Comparison of ENCODE assay signal across 14 cellular contexts in genomic region chr2:99725810-99726209, GRCh38.
DNase-seq lines count a peak whose midpoint lies in the region; ATAC-seq and TF ChIP-seq lines count a peak whose summit lies in the region.
"Had no signal": no experiment of that assay in that cellular context is flagged by ENCODE, and none has a peak within 500 bp of the region (broad histone marks: within the 10 kb centered on the region; RNA-seq: fewer than 3 reads in every experiment).

No MANE protein-coding gene starts in this region.

- H3K4me3 ChIP-seq in Loucy (ENCODE audit: low read length, poor library complexity, severe bottlenecking) (no peak overlapping the region), neutrophil (ENCODE audit: low read depth in 1 of 2, low read length in 1 of 2) (no peak overlapping the region), WERI-Rb-1 (ENCODE audit: low read depth, low read length) (no peak overlapping the region)

- no peaks in the 10 kb centered on the region for H4K20me1 ChIP-seq in Loucy (ENCODE audit: insufficient read depth, low read length, poor library complexity, severe bottlenecking)

- no peaks in the 10 kb centered on the region for H3K36me3 Mint-ChIP-seq in T-helper 2 cell treated with Interferon-gamma antibody and Interleukin-4, amounts not matched to agents 5 μg/mL and 100 μg/mL, for 36 hours (ENCODE audit: low read depth)

- no peak overlapping the region for H3K9ac ChIP-seq in Loucy (ENCODE audit: low read depth, low read length, poor library complexity, severe bottlenecking)

- ATAC-seq in GM21717 (IDR thresholded peaks at IDR 0.05; ENCODE audit: unreplicated experiment) = no peak
- ATAC-seq: left lobe of liver, Right ventricle myocardium inferior had no signal

- H3K36me3 ChIP-seq in Loucy (ENCODE audit: insufficient read depth, low read length) = no peaks in the 10 kb centered on the region
- H3K36me3 ChIP-seq in neutrophil = no peaks in the 10 kb centered on the region
- H3K36me3 ChIP-seq in WERI-Rb-1 = no peaks in the 10 kb centered on the region

- H3F3A ChIP-seq in Loucy (ENCODE audit: low read depth) = no peaks in the 10 kb centered on the region

- H3K9me3 Mint-ChIP-seq in T-helper 2 cell treated with Interferon-gamma antibody and Interleukin-4, amounts not matched to agents 5 μg/mL and 100 μg/mL, for 36 hours = no peaks in the 10 kb centered on the region

- no peaks in the 10 kb centered on the region for H3K9me2 ChIP-seq in Loucy (replicated peaks; ENCODE audit: low read depth, low read length)

- no peak overlapping the region for H3K4me3 Mint-ChIP-seq in T-helper 2 cell treated with Interferon-gamma antibody and Interleukin-4, amounts not matched to agents 5 μg/mL and 100 μg/mL, for 36 hours
- H3K4me3 Mint-ChIP-seq: central memory CD8-positive, alpha-beta T cell; stimulated activated naive CD8-positive, alpha-beta T cell treated with anti-CD3 and anti-CD28 coated beads, Interleukin-15, Interleukin-2, amounts not matched to agents 100 ng/mL and 50 ng/mL, for 24 hours had no signal

- H3K27ac ChIP-seq in neutrophil (no peak overlapping the region), WERI-Rb-1 (no peak overlapping the region)

- H3K9me3 ChIP-seq in Loucy (ENCODE audit: insufficient read depth, low read depth, low read length) (peaks cover 10% of the 10 kb centered on the region; the same call in 1 of the 2 replicates), neutrophil (no peaks in the 10 kb centered on the region), WERI-Rb-1 (ENCODE audit: severe bottlenecking) (no peaks in the 10 kb centered on the region)

- H3K27ac Mint-ChIP-seq in T-helper 2 cell treated with Interferon-gamma antibody and Interleukin-4, amounts not matched to agents 5 μg/mL and 100 μg/mL, for 36 hours = no peak overlapping the region
- H3K27ac Mint-ChIP-seq: stimulated activated naive CD8-positive, alpha-beta T cell treated with anti-CD3 and anti-CD28 coated beads, Interleukin-15, Interleukin-2, amounts not matched to agents 100 ng/mL and 50 ng/mL, for 24 hours had no signal

- no peak overlapping the region for H3K4me2 ChIP-seq in Loucy (ENCODE audit: low read depth, low read length, poor library complexity, severe bottlenecking)

- no peaks in the 10 kb centered on the region for H3K4me1 Mint-ChIP-seq in T-helper 2 cell treated with Interferon-gamma antibody and Interleukin-4, amounts not matched to agents 5 μg/mL and 100 μg/mL, for 36 hours (ENCODE audit: low read depth)
- H3K4me1 Mint-ChIP-seq: central memory CD8-positive, alpha-beta T cell had no signal

- no peaks in the 10 kb centered on the region for H3K27me3 ChIP-seq in Loucy (ENCODE audit: insufficient read depth, low read length, poor library complexity, severe bottlenecking)
- no peaks in the 10 kb centered on the region for H3K27me3 ChIP-seq in neutrophil
- H3K27me3 ChIP-seq in WERI-Rb-1 (ENCODE audit: insufficient read depth, low read depth, severe bottlenecking) = no peaks in the 10 kb centered on the region

- DNase-seq in DMS114 treated with DMSO at 0.1 percent for 48 hours (lab: John Stamatoyannopoulos, UW; ENCODE audit: unreplicated experiment) (peak; percentile 18), dedifferentiated amniotic fluid mesenchymal stem cell (ENCODE audit: extremely low spot score) (peak; percentile 31), WERI-Rb-1 (no peak), NCI-H526 treated with DMSO at 0.1 percent for 48 hours (lab: John Stamatoyannopoulos, UW) (no peak)
- DNase-seq in T-helper 2 cell treated with Interferon-gamma antibody and Interleukin-4, amounts not matched to agents 5 μg/mL and 100 μg/mL, for 36 hours (ENCODE audit: low spot score) = no peak
- DNase-seq: NCI-H226; stimulated activated CD4-positive, alpha-beta T cell treated with anti-CD3 and anti-CD28 coated beads, Interleukin-4, amount 100 ng/mL, for 1 hour had no signal

- no peaks in the 10 kb centered on the region for H3K79me2 ChIP-seq in Loucy (ENCODE audit: insufficient read depth, low read length)

- no peaks in the 10 kb centered on the region for H3K27me3 Mint-ChIP-seq in T-helper 2 cell treated with Interferon-gamma antibody and Interleukin-4, amounts not matched to agents 5 μg/mL and 100 μg/mL, for 36 hours (ENCODE audit: low read depth)
- H3K27me3 Mint-ChIP-seq: stimulated activated naive CD8-positive, alpha-beta T cell treated with anti-CD3 and anti-CD28 coated beads, Interleukin-15, Interleukin-2, amounts not matched to agents 100 ng/mL and 50 ng/mL, for 24 hours had no signal

- H2AFZ ChIP-seq in Loucy (ENCODE audit: low read length) = no peak overlapping the region

- TF ChIP-seq CTCF in Loucy (conservative IDR thresholded peaks at IDR 0.05; ENCODE audit: low read length) = peak; percentile 52
- TF ChIP-seq CTCF in neutrophil (IDR thresholded peaks at IDR 0.05) = peak; percentile 36
- TF ChIP-seq CTCF in WERI-Rb-1 (IDR thresholded peaks at IDR 0.05; ENCODE audit: low read depth, low read length) = no peak

- no peaks in the 10 kb centered on the region for H3K4me1 ChIP-seq in Loucy (ENCODE audit: insufficient read depth, low read length, poor library complexity, severe bottlenecking)
- no peaks in the 10 kb centered on the region for H3K4me1 ChIP-seq in neutrophil (ENCODE audit: control insufficient read depth in 1 of 2, insufficient read depth in 1 of 2, low read depth in 1 of 2, low read length in 1 of 2)

Comparison
In these comparisons a context has a peak if more than half of its experiments do, and no peak if none do; other contexts are left out.
1. DNase-seq: peak in DMS114 treated with DMSO at 0.1 percent for 48 hours (single experiment) and dedifferentiated amniotic fluid mesenchymal stem cell (single experiment); none in WERI-Rb-1 (single experiment), NCI-H526 treated with DMSO at 0.1 percent for 48 hours (single experiment) and T-helper 2 cell treated with Interferon-gamma antibody and Interleukin-4, amounts not matched to agents 5 μg/mL and 100 μg/mL, for 36 hours (single experiment).